Comparison of ENCODE assay signal across 16 cellular contexts in genomic region chr1:19666139-19666465, GRCh38. TPM values are rescaled to one million over a fixed set of nuclear protein-coding genes. Genes with fewer than 3 reads are reported as not detected.
DNase-seq lines count a peak whose midpoint lies in the region; ATAC-seq and TF ChIP-seq lines count a peak whose summit lies in the region.
"Had no signal": no experiment of that assay in that cellular context is flagged by ENCODE, and none has a peak within 500 bp of the region (broad histone marks: within the 10 kb centered on the region; RNA-seq: fewer than 3 reads in every experiment).

No MANE protein-coding gene starts in this region.

- CTCF ChIA-PET in T-cell (lab: Charles Lee): no interaction called here

- H3K27me3 ChIP-seq in upper lobe of right lung: peaks cover 39% of the 10 kb centered on the region

- no peaks in the 10 kb centered on the region for H3K36me3 Mint-ChIP-seq in activated T-cell treated with anti-CD3 and anti-CD28 coated beads, Interleukin-2, amount 50 U/mL, for 24 hours (ENCODE audit: low read depth)
- no peaks in the 10 kb centered on the region for H3K36me3 Mint-ChIP-seq in T-cell
- peaks cover 7% of the 10 kb centered on the region for H3K36me3 Mint-ChIP-seq in glutamatergic neuron (ENCODE audit: unreplicated experiment)
- H3K36me3 Mint-ChIP-seq in stimulated activated effector memory CD8-positive, alpha-beta T cell treated with anti-CD3 and anti-CD28 coated beads, Interleukin-12 subunit alpha, Interleukin-12 subunit beta, amount 100 ng/mL, for 72 hours: no peaks in the 10 kb centered on the region

- TF ChIP-seq CTCF in glutamatergic neuron (IDR thresholded peaks at IDR 0.05; ENCODE audit: partially characterized antibody, unreplicated experiment) (no peak), upper lobe of right lung (IDR thresholded peaks at IDR 0.05) (no peak)

- no peak overlapping the region for H3K4me3 ChIP-seq in upper lobe of right lung
- H3K4me3 ChIP-seq: K562 had no signal

- H3K4me3 Mint-ChIP-seq in activated T-cell treated with anti-CD3 and anti-CD28 coated beads, Interleukin-2, amount 50 U/mL, for 24 hours: peak overlapping the region; percentile 71
- H3K4me3 Mint-ChIP-seq in T-cell: peak overlapping the region; percentile 68 to 79 (median 77)
- H3K4me3 Mint-ChIP-seq in glutamatergic neuron (ENCODE audit: unreplicated experiment): peak overlapping the region; percentile 68
- H3K4me3 Mint-ChIP-seq in stimulated activated effector memory CD8-positive, alpha-beta T cell treated with anti-CD3 and anti-CD28 coated beads, Interleukin-12 subunit alpha, Interleukin-12 subunit beta, amount 100 ng/mL, for 72 hours: peak overlapping the region; percentile 64

- no peak for DNase-seq in activated T-cell treated with anti-CD3 and anti-CD28 coated beads, Interleukin-2, amount 50 U/mL, for 24 hours
- no peak for DNase-seq in activated T-cell treated with anti-CD3 and anti-CD28 coated beads, Interleukin-2, amount 50 U/mL, for 1 hour
- no peak for DNase-seq in T-cell
- no peak for DNase-seq in glutamatergic neuron
- no peak for DNase-seq in stimulated activated effector memory CD8-positive, alpha-beta T cell treated with anti-CD3 and anti-CD28 coated beads, Interleukin-12 subunit alpha, Interleukin-12 subunit beta, amount 100 ng/mL, for 72 hours (ENCODE audit: low spot score in 2 of 2)
- no peak for DNase-seq in upper lobe of right lung
- DNase-seq in DMS153 (lab: John Stamatoyannopoulos, UW): no peak
- DNase-seq in UCSD-AML1 (lab: John Stamatoyannopoulos, UW; ENCODE audit: unreplicated experiment): no peak
- DNase-seq: erythroblast; NCI-H1092; NCI-H2107; Peyer's patch; stimulated activated CD4-positive, alpha-beta T cell treated with anti-CD3 and anti-CD28 coated beads, Interleukin-4, amount 100 ng/mL, for 24 hours; WERI-Rb-1 had no signal

- H3K9me3 Mint-ChIP-seq in activated T-cell treated with anti-CD3 and anti-CD28 coated beads, Interleukin-2, amount 50 U/mL, for 24 hours: no peaks in the 10 kb centered on the region
- no peaks in the 10 kb centered on the region for H3K9me3 Mint-ChIP-seq in T-cell
- H3K9me3 Mint-ChIP-seq in glutamatergic neuron (ENCODE audit: unreplicated experiment): peaks cover 2% of the 10 kb centered on the region
- no peaks in the 10 kb centered on the region for H3K9me3 Mint-ChIP-seq in stimulated activated effector memory CD8-positive, alpha-beta T cell treated with anti-CD3 and anti-CD28 coated beads, Interleukin-12 subunit alpha, Interleukin-12 subunit beta, amount 100 ng/mL, for 72 hours

- intact Hi-C loops in upper lobe of right lung (cut with DNase I): no loop called here

- H3K27ac Mint-ChIP-seq in activated T-cell treated with anti-CD3 and anti-CD28 coated beads, Interleukin-2, amount 50 U/mL, for 24 hours: no peak overlapping the region
- H3K27ac Mint-ChIP-seq in T-cell (no peak overlapping the region), glutamatergic neuron (ENCODE audit: unreplicated experiment) (no peak overlapping the region)
- H3K27ac Mint-ChIP-seq in stimulated activated effector memory CD8-positive, alpha-beta T cell treated with anti-CD3 and anti-CD28 coated beads, Interleukin-12 subunit alpha, Interleukin-12 subunit beta, amount 100 ng/mL, for 72 hours: no peak overlapping the region

- POLR2A ChIA-PET in T-cell (lab: Charles Lee): no interaction called here

- H3K4me1 ChIP-seq in upper lobe of right lung: peaks cover 3% of the 10 kb centered on the region

- H3K36me3 ChIP-seq in upper lobe of right lung: no peaks in the 10 kb centered on the region
- H3K36me3 ChIP-seq: Peyer's patch, upper lobe of left lung, WERI-Rb-1 had no signal

- peaks cover 42% of the 10 kb centered on the region for H3K27me3 Mint-ChIP-seq in activated T-cell treated with anti-CD3 and anti-CD28 coated beads, Interleukin-2, amount 50 U/mL, for 24 hours
- H3K27me3 Mint-ChIP-seq in T-cell: peaks cover 11 to 23% of the 10 kb centered on the region in 2 donors
- peaks cover 33% of the 10 kb centered on the region for H3K27me3 Mint-ChIP-seq in glutamatergic neuron (ENCODE audit: unreplicated experiment)

- H3K27ac ChIP-seq in upper lobe of right lung: no peak overlapping the region
- H3K27ac ChIP-seq: Peyer's patch, upper lobe of left lung, WERI-Rb-1 had no signal

- H3K4me1 Mint-ChIP-seq in activated T-cell treated with anti-CD3 and anti-CD28 coated beads, Interleukin-2, amount 50 U/mL, for 24 hours (ENCODE audit: low read depth): peaks cover 9% of the 10 kb centered on the region
- H3K4me1 Mint-ChIP-seq in T-cell (peaks cover 17 to 35% (median 25%) of the 10 kb centered on the region in 3 donors), glutamatergic neuron (ENCODE audit: low read depth, unreplicated experiment) (no peaks in the 10 kb centered on the region)
- H3K4me1 Mint-ChIP-seq in stimulated activated effector memory CD8-positive, alpha-beta T cell treated with anti-CD3 and anti-CD28 coated beads, Interleukin-12 subunit alpha, Interleukin-12 subunit beta, amount 100 ng/mL, for 72 hours: peaks cover 12% of the 10 kb centered on the region

- ATAC-seq in T-cell (replicated peaks in 1 of 4) (no peak), upper lobe of right lung (no peak)
- ATAC-seq in stimulated activated effector memory CD8-positive, alpha-beta T cell treated with anti-CD3 and anti-CD28 coated beads, Interleukin-12 subunit alpha, Interleukin-12 subunit beta, amount 100 ng/mL, for 72 hours: no peak
- ATAC-seq: K562 had no signal

- H3K9me3 ChIP-seq in upper lobe of right lung: no peaks in the 10 kb centered on the region
- H3K9me3 ChIP-seq: Peyer's patch, upper lobe of left lung had no signal

RNA-seq across cellular contexts. Expression of gene HTR6, which starts 1.4 kb away (rescaled TPM):
- total RNA-seq in T-cell (under 1 TPM; 0.16 to 0.90 (median 0.19) TPM), glutamatergic neuron (ENCODE audit: unreplicated experiment) (not detected), upper lobe of right lung (not detected)
- total RNA-seq: K562, upper lobe of left lung had no signal

RNA-seq across cellular contexts. Expression of gene NBL1, which starts 22.0 kb away (rescaled TPM):
- total RNA-seq in T-cell: 10 to 100 TPM; 11.4 to 38.1 (median 13.7) TPM
- total RNA-seq in glutamatergic neuron (ENCODE audit: unreplicated experiment): 14.4 TPM
- total RNA-seq in upper lobe of right lung: 218 TPM
